29 cellular contexts compared by ENCODE assay signal in genomic region chr3:131807822-131808221, GRCh38.
DNase-seq lines count a peak whose midpoint lies in the region; ATAC-seq, FAIRE-seq and TF ChIP-seq lines count a peak whose summit lies in the region.
"Had no signal": no experiment of that assay in that cellular context is flagged by ENCODE, and none has a peak within 500 bp of the region (broad histone marks: within the 10 kb centered on the region; RNA-seq: fewer than 3 reads in every experiment).

No MANE protein-coding gene starts in this region.

- DNase-seq in GM12891 (ENCODE audit: insufficient read length, low spot score) (no peak), HCEC 1CT (no peak), cortex of kidney (lab: John Stamatoyannopoulos, UW) (no peak), hippocampal formation (lab: John Stamatoyannopoulos, UW) (no peak), NCI-H446 (lab: John Stamatoyannopoulos, UW) (no peak)
- DNase-seq: activated CD4-positive, alpha-beta T cell treated with anti-CD3 and anti-CD28 coated beads, Interleukin-2, amount 10 ng/mL, durations not matched to agents 24 days and 14 days; activated naive CD4-positive, alpha-beta T cell treated with anti-CD3 and anti-CD28 coated beads for 36 hours; AML-193; CD8-positive, alpha-beta T cell; DMS153; foreskin melanocyte; H9; Kasumi-1; left ventricle myocardium superior; naive thymus-derived CD4-positive, alpha-beta T cell; NCI-H1092; NCI-H2029; NCI-H2227 treated with DMSO at 0.1 percent for 48 hours; NCI-H748 treated with DMSO at 0.1 percent for 48 hours; nucleus accumbens; SK-N-SH; stimulated activated CD8-positive, alpha-beta memory T cell treated with anti-CD3 and anti-CD28 coated beads, Interleukin-4, amount 100 ng/mL, for 48 hours; stomach; T-helper 2 cell had no signal

- no peak for TF ChIP-seq POLR2A in GM12891 (IDR thresholded peaks at IDR 0.05; ENCODE audit: low read depth, low read length)

- peak; percentile 72 for ATAC-seq in GM18870 (IDR thresholded peaks at IDR 0.05; ENCODE audit: unreplicated experiment)
- ATAC-seq in HG02588 (IDR thresholded peaks at IDR 0.05; ENCODE audit: unreplicated experiment) = peak; percentile 76
- ATAC-seq in HG03520 (IDR thresholded peaks at IDR 0.05; ENCODE audit: unreplicated experiment) = peak; percentile 79
- ATAC-seq: CD8-positive, alpha-beta T cell; HepG2; left ventricle myocardium superior; naive thymus-derived CD4-positive, alpha-beta T cell had no signal

- FAIRE-seq in GM12891 (lab: Jason Lieb, UNC) = peak; percentile 47
- FAIRE-seq: A204.1, HepG2 had no signal

TF ChIP-seq in GM12891, 5 proteins besides CTCF, POLR2A, EP300 and RAD21:
- TF ChIP-seq POU2F2 (IDR thresholded peaks at IDR 0.05; ENCODE audit: low read depth, low read length) (no peak), PAX5 (IDR thresholded peaks at IDR 0.05; ENCODE audit: insufficient read depth, low read length, severe bottlenecking) (no peak), SPI1 (IDR thresholded peaks at IDR 0.05; ENCODE audit: low read depth, low read length) (no peak), POLR2AphosphoS5 (IDR thresholded peaks at IDR 0.05; ENCODE audit: low read depth, low read length) (no peak), TAF1 (IDR thresholded peaks at IDR 0.05; ENCODE audit: low read depth, low read length) (no peak)
